ENCODE assay signal across 12 cellular contexts in the genomic region with DNA sequence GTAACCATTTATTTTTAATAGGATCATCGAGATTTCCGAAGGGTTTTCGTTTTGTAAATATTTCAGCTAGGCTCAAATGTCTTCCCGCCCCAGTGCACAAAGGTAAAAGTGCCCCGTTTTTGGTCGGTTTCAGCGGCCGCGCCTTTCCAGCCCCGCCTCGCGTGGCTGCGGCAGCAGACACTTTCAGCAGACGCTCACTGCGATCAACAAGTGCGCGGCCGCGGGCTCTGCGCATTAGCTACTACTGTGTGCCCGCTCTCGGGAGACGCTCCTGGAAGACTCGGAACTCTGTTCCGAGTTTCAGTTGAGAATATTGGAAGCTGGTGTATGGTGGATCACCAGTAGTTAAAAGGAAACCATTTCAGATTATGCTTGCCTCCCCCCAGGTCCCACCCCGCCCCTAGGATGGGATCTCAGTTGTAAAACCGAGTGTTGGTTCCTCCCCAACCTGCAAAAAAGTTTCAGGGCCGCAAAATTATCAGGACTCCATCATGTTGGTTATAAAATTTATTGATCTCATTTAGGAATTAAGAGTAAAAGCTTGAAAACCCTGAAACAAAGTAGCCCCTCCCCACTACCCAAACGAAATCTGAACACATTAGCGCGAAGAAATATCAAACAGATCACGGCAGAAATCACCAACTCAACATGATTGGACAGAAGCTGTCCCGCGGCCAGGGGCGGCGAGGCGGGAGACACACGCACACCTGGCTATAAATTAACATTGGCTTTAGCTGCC. TPM values are rescaled to one million over a fixed set of nuclear protein-coding genes. Genes with fewer than 3 reads are reported as not detected.
A peak's percentile ranks its signal among the peaks of the same experiment; 100 is the strongest.
DNase-seq lines count a peak whose midpoint lies in the region; ATAC-seq and TF ChIP-seq lines count a peak whose summit lies in the region.
"Had no signal": no experiment of that assay in that cellular context is flagged by ENCODE, and none has a peak within 500 bp of the region (broad histone marks: within the 10 kb centered on the region; RNA-seq: fewer than 3 reads in every experiment).

No MANE protein-coding gene starts in this region.

- CTCF ChIA-PET in activated naive CD4-positive, alpha-beta T cell treated with anti-CD3 and anti-CD28 coated beads for 36 hours (lab: Charles Lee) = no interaction called here

- DNase-seq in activated naive CD4-positive, alpha-beta T cell treated with anti-CD3 and anti-CD28 coated beads for 36 hours = no peak
- DNase-seq in activated naive CD4-positive, alpha-beta T cell treated with anti-CD3 and anti-CD28 coated beads, Interleukin-2, amount 50 U/mL, for 16 hours = no peak
- DNase-seq in astrocyte of the cerebellum (ENCODE audit: low read depth) (no peak), left kidney (ENCODE audit: low read depth, low spot score) (peak; percentile 24), spleen (no peak)
- DNase-seq in activated effector memory CD4-positive, alpha-beta T cell treated with anti-CD3 and anti-CD28 coated beads, Interleukin-2, amount 50 U/mL, for 16 hours = no peak
- DNase-seq: DMS 273 treated with DMSO at 0.1 percent for 48 hours, NCI-H345 had no signal

- intact Hi-C loops in activated naive CD4-positive, alpha-beta T cell treated with anti-CD3 and anti-CD28 coated beads for 36 hours (cut with micrococcal nuclease) = no loop called here
- intact Hi-C loops in spleen (cut with DNase I; ENCODE audit: low total_unique reads) = no loop called here

- TF ChIP-seq CTCF in astrocyte of the cerebellum (IDR thresholded peaks at IDR 0.05; ENCODE audit: low read depth, low read length, missing control alignments) = no peak
- TF ChIP-seq CTCF in spleen (IDR thresholded peaks at IDR 0.05 in 8 of 11, conservative IDR thresholded peaks at IDR 0.05 in 3 of 11) = no peak

- peak overlapping the region; percentile 9 for H3K4me3 Mint-ChIP-seq in activated naive CD4-positive, alpha-beta T cell treated with anti-CD3 and anti-CD28 coated beads for 36 hours
- peak overlapping the region; percentile 23 for H3K4me3 Mint-ChIP-seq in stimulated activated memory B cell treated with anti-CD40 and anti-IgM and Interleukin-4, amounts not matched to agents 10 μg/mL and 1 μg/mL and 100 μg/mL, for 72 hours

- peaks cover 51% of the 10 kb centered on the region for H3K27me3 Mint-ChIP-seq in activated naive CD4-positive, alpha-beta T cell treated with anti-CD3 and anti-CD28 coated beads for 36 hours (ENCODE audit: low read depth)
- H3K27me3 Mint-ChIP-seq in stimulated activated memory B cell treated with anti-CD40 and anti-IgM and Interleukin-4, amounts not matched to agents 10 μg/mL and 1 μg/mL and 100 μg/mL, for 72 hours = peaks cover 47% of the 10 kb centered on the region

- H3K27me3 ChIP-seq in spleen (replicated peaks in 1 of 7) = peaks cover 0 to 100% (median 72%) of the 10 kb centered on the region in 7 donors

- H3K27ac Mint-ChIP-seq in activated naive CD4-positive, alpha-beta T cell treated with anti-CD3 and anti-CD28 coated beads for 36 hours = no peak overlapping the region
- H3K27ac Mint-ChIP-seq in stimulated activated memory B cell treated with anti-CD40 and anti-IgM and Interleukin-4, amounts not matched to agents 10 μg/mL and 1 μg/mL and 100 μg/mL, for 72 hours = no peak overlapping the region

- H3K36me3 ChIP-seq in spleen = no peaks in the 10 kb centered on the region
- H3K36me3 ChIP-seq: neutrophil had no signal

- no peak overlapping the region for H3K27ac ChIP-seq in spleen
- H3K27ac ChIP-seq: neutrophil had no signal

- in situ Hi-C loops in astrocyte of the cerebellum (cut with HindIII; ENCODE audit: low sequenced_read_pairs) = no loop called here

- H3K4me1 Mint-ChIP-seq in activated naive CD4-positive, alpha-beta T cell treated with anti-CD3 and anti-CD28 coated beads for 36 hours (ENCODE audit: low read depth) = peaks cover 11% of the 10 kb centered on the region
- H3K4me1 Mint-ChIP-seq in stimulated activated memory B cell treated with anti-CD40 and anti-IgM and Interleukin-4, amounts not matched to agents 10 μg/mL and 1 μg/mL and 100 μg/mL, for 72 hours = no peaks in the 10 kb centered on the region

- ATAC-seq in stimulated activated memory B cell treated with anti-CD40 and anti-IgM and Interleukin-4, amounts not matched to agents 10 μg/mL and 1 μg/mL and 100 μg/mL, for 72 hours = no peak
- ATAC-seq in activated CD4-positive, CD25-positive, alpha-beta regulatory T cell treated with anti-CD3 and anti-CD28 coated beads, Interleukin-2, amount 50 U/mL, for 24 hours = no peak

- TF ChIP-seq POLR2A in spleen (IDR thresholded peaks at IDR 0.05) = no peak

- peaks cover 0 to 10% (median 0%) of the 10 kb centered on the region in 8 donors for H3K9me3 ChIP-seq in spleen
- H3K9me3 ChIP-seq: neutrophil had no signal

- H3K4me1 ChIP-seq in spleen = peaks cover 0 to 24% (median 0%) of the 10 kb centered on the region in 6 donors

- WGBS in spleen, 5 donors = 2 to 55% (median 5%) methylated on average over 13 to 38 of the region's 38 CpGs

- no peaks in the 10 kb centered on the region for H3K36me3 Mint-ChIP-seq in activated naive CD4-positive, alpha-beta T cell treated with anti-CD3 and anti-CD28 coated beads for 36 hours (ENCODE audit: low read depth)
- H3K36me3 Mint-ChIP-seq in stimulated activated memory B cell treated with anti-CD40 and anti-IgM and Interleukin-4, amounts not matched to agents 10 μg/mL and 1 μg/mL and 100 μg/mL, for 72 hours = no peaks in the 10 kb centered on the region

- no peaks in the 10 kb centered on the region for H3K9me3 Mint-ChIP-seq in activated naive CD4-positive, alpha-beta T cell treated with anti-CD3 and anti-CD28 coated beads for 36 hours
- H3K9me3 Mint-ChIP-seq in stimulated activated memory B cell treated with anti-CD40 and anti-IgM and Interleukin-4, amounts not matched to agents 10 μg/mL and 1 μg/mL and 100 μg/mL, for 72 hours = no peaks in the 10 kb centered on the region

- H3K4me3 ChIP-seq in astrocyte of the cerebellum (ENCODE audit: low read depth, low read length) (peak overlapping the region; percentile 15), spleen (peak overlapping the region in 2 of 8 donors; percentile 32 to 60)

RNA-seq across cellular contexts. Expression of gene SOX3, which starts 2.2 kb away (rescaled TPM):
- not detected for total RNA-seq in activated naive CD4-positive, alpha-beta T cell treated with anti-CD3 and anti-CD28 coated beads for 36 hours
- not detected for total RNA-seq in spleen
- under 1 TPM in 1 of 3 donors, not detected in 2; 0.68 TPM for polyA plus RNA-seq in spleen
- polyA plus RNA-seq: AG04450 had no signal
